ENCODE assay signal across 14 cellular contexts in the genomic region with DNA sequence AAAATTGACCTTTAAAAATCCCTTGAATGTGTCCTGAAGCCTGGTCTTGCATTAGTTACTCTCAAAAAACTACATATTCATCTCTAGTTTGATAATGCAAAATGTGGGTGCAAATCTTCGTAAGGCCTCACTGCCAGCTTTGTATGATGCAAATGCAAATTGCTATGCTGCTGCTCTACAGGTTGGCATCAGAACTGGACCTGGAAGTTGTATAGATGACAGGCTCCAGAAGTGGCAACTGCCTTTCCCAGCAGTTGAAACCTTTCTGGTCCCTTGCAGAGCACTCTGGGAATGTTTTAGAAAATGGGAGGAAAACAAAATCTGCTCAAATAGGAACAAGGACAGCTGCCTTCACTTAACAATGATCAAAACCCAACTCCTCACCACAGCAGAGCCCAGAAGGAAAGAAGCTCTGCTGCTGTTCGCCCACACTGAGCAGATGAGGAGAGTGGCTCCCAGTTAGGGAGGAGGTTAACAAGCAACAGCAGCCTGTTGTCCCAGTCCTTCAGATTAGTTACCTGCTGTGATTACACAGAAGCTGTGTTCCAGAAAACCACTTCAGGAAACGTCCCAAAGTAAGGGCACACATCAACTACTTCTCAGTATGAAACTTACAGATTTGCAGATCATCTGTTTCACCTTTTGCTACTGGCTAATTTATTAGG.
A peak's percentile ranks its signal among the peaks of the same experiment; 100 is the strongest.
DNase-seq lines count a peak whose midpoint lies in the region; ATAC-seq and TF ChIP-seq lines count a peak whose summit lies in the region.
"Had no signal": no experiment of that assay in that cellular context is flagged by ENCODE, and none has a peak within 500 bp of the region (broad histone marks: within the 10 kb centered on the region; RNA-seq: fewer than 3 reads in every experiment).

No MANE protein-coding gene starts in this region.

- TF ChIP-seq CTCF in VCaP (conservative IDR thresholded peaks at IDR 0.05) (no peak), thoracic aorta (IDR thresholded peaks at IDR 0.05) (no peak), GM13976 (IDR thresholded peaks at IDR 0.05; ENCODE audit: borderline replicate concordance, control extremely low read depth, extremely low read depth, insufficient read depth, missing control alignments) (no peak)

- ATAC-seq in thoracic aorta (ENCODE audit: insufficient number of reproducible peaks, low FRiP score, low read depth) = no peak
- ATAC-seq: left lung, pancreas had no signal

- H3K27ac Mint-ChIP-seq in activated T-cell treated with anti-CD3 and anti-CD28 coated beads, Interleukin-2, amount 50 U/mL, for 24 hours = peak overlapping the region; percentile 73

- peaks cover 55% of the 10 kb centered on the region for H3K4me1 Mint-ChIP-seq in activated T-cell treated with anti-CD3 and anti-CD28 coated beads, Interleukin-2, amount 50 U/mL, for 24 hours (ENCODE audit: low read depth)

- no peak for DNase-seq in activated T-cell treated with anti-CD3 and anti-CD28 coated beads, Interleukin-2, amount 50 U/mL, for 24 hours
- no peak for DNase-seq in activated T-cell treated with anti-CD3 and anti-CD28 coated beads, Interleukin-2, amount 50 U/mL, for 48 hours
- peak; percentile 19 for DNase-seq in iPS-NIHi7 (ENCODE audit: extremely low spot score)
- no peak for DNase-seq in thoracic aorta (ENCODE audit: low spot score)
- no peak for DNase-seq in A172 (ENCODE audit: low spot score)
- DNase-seq in stimulated activated CD4-positive, alpha-beta T cell treated with anti-CD3 and anti-CD28 coated beads, Interleukin-1b, Interleukin-23, amount 100 ng/mL, for 48 hours = no peak
- no peak for DNase-seq in GM13976 (ENCODE audit: low spot score)
- DNase-seq: amniotic stem cell; effector memory CD4-positive, alpha-beta T cell; left lung; MG63; pancreas; stimulated activated CD4-positive, alpha-beta T cell treated with anti-CD3 and anti-CD28 coated beads, Interleukin-4, amount 100 ng/mL, for 24 hours had no signal

- peaks cover 30 to 57% of the 10 kb centered on the region in 2 donors for H3K4me1 ChIP-seq in thoracic aorta (ENCODE audit: control insufficient read depth in 1 of 2, low read depth in 2 of 2)

- H3K27ac ChIP-seq in VCaP = peak overlapping the region; percentile 69
- H3K27ac ChIP-seq in thoracic aorta = peak overlapping the region; percentile 14 to 33
- H3K27ac ChIP-seq: left lung, pancreas had no signal

- in situ Hi-C loops in GM13976 (cut with MboI; ENCODE audit: low sequenced_read_pairs, unreplicated experiment) = no loop called here

- H3K4me3 Mint-ChIP-seq in activated T-cell treated with anti-CD3 and anti-CD28 coated beads, Interleukin-2, amount 50 U/mL, for 24 hours = no peak overlapping the region

- H3K4me3 ChIP-seq in thoracic aorta = no peak overlapping the region
- H3K4me3 ChIP-seq: left lung, MG63, pancreas had no signal

- peaks cover 2% of the 10 kb centered on the region for H3K9me3 Mint-ChIP-seq in activated T-cell treated with anti-CD3 and anti-CD28 coated beads, Interleukin-2, amount 50 U/mL, for 24 hours

- no peaks in the 10 kb centered on the region for H3K27me3 Mint-ChIP-seq in activated T-cell treated with anti-CD3 and anti-CD28 coated beads, Interleukin-2, amount 50 U/mL, for 24 hours

- no peaks in the 10 kb centered on the region for H3K27me3 ChIP-seq in thoracic aorta (replicated peaks; ENCODE audit: insufficient read depth)
- H3K27me3 ChIP-seq: left lung, MG63, pancreas had no signal

- no peaks in the 10 kb centered on the region for H3K36me3 ChIP-seq in thoracic aorta
- H3K36me3 ChIP-seq: left lung, pancreas had no signal

- H3K36me3 Mint-ChIP-seq in activated T-cell treated with anti-CD3 and anti-CD28 coated beads, Interleukin-2, amount 50 U/mL, for 24 hours (ENCODE audit: low read depth) = peaks cover 29% of the 10 kb centered on the region

- no peaks in the 10 kb centered on the region for H3K9me3 ChIP-seq in thoracic aorta
- H3K9me3 ChIP-seq: left lung, pancreas had no signal
